Comparison of ENCODE assay signal across 21 cellular contexts in the genomic region with DNA sequence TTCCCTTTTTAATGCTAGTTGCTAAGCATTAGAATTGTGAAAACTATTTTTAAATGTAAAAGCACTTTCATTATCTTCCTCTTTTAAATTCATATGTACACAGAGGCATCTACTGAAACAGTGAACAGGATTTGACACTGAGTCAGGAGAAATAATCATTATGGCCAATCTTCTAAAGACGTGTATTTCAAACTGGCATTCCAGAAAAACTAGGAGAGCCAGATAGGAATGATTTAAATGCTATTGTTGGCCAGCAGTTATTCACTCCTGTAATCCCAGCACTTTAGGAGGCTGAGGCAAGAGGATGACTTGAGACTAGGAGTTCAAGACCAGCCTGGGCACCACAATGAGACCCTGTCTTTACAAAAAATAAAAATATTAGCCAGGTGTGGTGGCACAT.
"Had no signal": no experiment of that assay in that cellular context is flagged by ENCODE, and none has a peak within 500 bp of the region (broad histone marks: within the 10 kb centered on the region; RNA-seq: fewer than 3 reads in every experiment).

No MANE protein-coding gene starts in this region.

- H3K4me3 ChIP-seq: colonic mucosa, gastrocnemius medialis, heart left ventricle, left lung, tibial artery, uterus had no signal

- H3K4me1 Mint-ChIP-seq: activated B cell treated with CpG ODN at 0.5 μM for 24 hours, nephron had no signal

- H3K4me1 ChIP-seq: gastrocnemius medialis, left lung, tibial artery, uterus had no signal

- H3K9me3 Mint-ChIP-seq: activated B cell treated with CpG ODN at 0.5 μM for 24 hours; activated CD4-positive, alpha-beta memory T cell treated with anti-CD3 and anti-CD28 coated beads, Interleukin-2, amount 10 ng/mL, durations not matched to agents 7 days and 5 days; activated naive CD8-positive, alpha-beta T cell treated with anti-CD3 and anti-CD28 coated beads, Interleukin-2, amount 10 ng/mL, durations not matched to agents 7 days and 5 days; mesothelial cell of epicardium; nephron had no signal

- H3K36me3 Mint-ChIP-seq: activated CD8-positive, alpha-beta memory T cell treated with anti-CD3 and anti-CD28 coated beads, Interleukin-2, amount 10 ng/mL, durations not matched to agents 7 days and 5 days; activated naive CD8-positive, alpha-beta T cell treated with anti-CD3 and anti-CD28 coated beads, Interleukin-2, amount 10 ng/mL, durations not matched to agents 7 days and 5 days; mesothelial cell of epicardium had no signal

- H3K9me3 ChIP-seq: colonic mucosa, gastrocnemius medialis, heart left ventricle, left lung, tibial artery, uterus had no signal

- H3K36me3 ChIP-seq: brain microvascular endothelial cell, colonic mucosa, gastrocnemius medialis, heart left ventricle, left lung, tibial artery, uterus had no signal

- H3K27ac ChIP-seq: brain microvascular endothelial cell, colonic mucosa, gastrocnemius medialis, heart left ventricle, left lung, tibial artery, uterus had no signal

- H3K4me3 Mint-ChIP-seq: activated B cell treated with CpG ODN at 0.5 μM for 24 hours; activated CD4-positive, alpha-beta memory T cell treated with anti-CD3 and anti-CD28 coated beads, Interleukin-2, amount 10 ng/mL, durations not matched to agents 7 days and 5 days; activated CD8-positive, alpha-beta memory T cell treated with anti-CD3 and anti-CD28 coated beads, Interleukin-2, amount 10 ng/mL, durations not matched to agents 7 days and 5 days; activated naive CD8-positive, alpha-beta T cell treated with anti-CD3 and anti-CD28 coated beads, Interleukin-2, amount 10 ng/mL, durations not matched to agents 7 days and 5 days; mesothelial cell of epicardium; nephron had no signal

- DNase-seq: activated B cell treated with CpG ODN at 0.5 μM for 24 hours; activated CD4-positive, alpha-beta memory T cell treated with anti-CD3 and anti-CD28 coated beads, Interleukin-2, amount 10 ng/mL, durations not matched to agents 7 days and 5 days; activated CD4-positive, alpha-beta T cell treated with anti-CD3 and anti-CD28 coated beads for 4 hours; activated CD8-positive, alpha-beta memory T cell treated with anti-CD3 and anti-CD28 coated beads, Interleukin-2, amount 10 ng/mL, durations not matched to agents 7 days and 5 days; activated naive CD4-positive, alpha-beta T cell; activated naive CD8-positive, alpha-beta T cell treated with anti-CD3 and anti-CD28 coated beads, Interleukin-2, amount 10 ng/mL, durations not matched to agents 7 days and 5 days; anterior cingulate cortex; brain microvascular endothelial cell; central memory CD4-positive, alpha-beta T cell; colonic mucosa; erythroblast; gastrocnemius medialis; heart left ventricle; left lung; stimulated activated CD4-positive, alpha-beta T cell treated with anti-CD3 and anti-CD28 coated beads, Interleukin-1b, Interleukin-23, amount 100 ng/mL, for 48 hours; stimulated activated CD8-positive, alpha-beta memory T cell treated with anti-CD3 and anti-CD28 coated beads, Interleukin-4, amount 100 ng/mL, for 48 hours; stimulated activated naive CD4-positive, alpha-beta T cell; tibial artery; uterus had no signal

- H3K27me3 Mint-ChIP-seq: activated B cell treated with CpG ODN at 0.5 μM for 24 hours; activated CD4-positive, alpha-beta memory T cell treated with anti-CD3 and anti-CD28 coated beads, Interleukin-2, amount 10 ng/mL, durations not matched to agents 7 days and 5 days; activated CD8-positive, alpha-beta memory T cell treated with anti-CD3 and anti-CD28 coated beads, Interleukin-2, amount 10 ng/mL, durations not matched to agents 7 days and 5 days; activated naive CD8-positive, alpha-beta T cell treated with anti-CD3 and anti-CD28 coated beads, Interleukin-2, amount 10 ng/mL, durations not matched to agents 7 days and 5 days had no signal

- ATAC-seq: activated CD8-positive, alpha-beta memory T cell treated with anti-CD3 and anti-CD28 coated beads, Interleukin-2, amount 10 ng/mL, durations not matched to agents 7 days and 5 days; gastrocnemius medialis; heart left ventricle; left lung had no signal

- H3K27me3 ChIP-seq: brain microvascular endothelial cell, colonic mucosa, gastrocnemius medialis, heart left ventricle, left lung, tibial artery, uterus had no signal

- H3K27ac Mint-ChIP-seq: activated B cell treated with CpG ODN at 0.5 μM for 24 hours; activated CD4-positive, alpha-beta memory T cell treated with anti-CD3 and anti-CD28 coated beads, Interleukin-2, amount 10 ng/mL, durations not matched to agents 7 days and 5 days; activated CD8-positive, alpha-beta memory T cell treated with anti-CD3 and anti-CD28 coated beads, Interleukin-2, amount 10 ng/mL, durations not matched to agents 7 days and 5 days; activated naive CD8-positive, alpha-beta T cell treated with anti-CD3 and anti-CD28 coated beads, Interleukin-2, amount 10 ng/mL, durations not matched to agents 7 days and 5 days; mesothelial cell of epicardium; nephron had no signal
